In the genomic region with DNA sequence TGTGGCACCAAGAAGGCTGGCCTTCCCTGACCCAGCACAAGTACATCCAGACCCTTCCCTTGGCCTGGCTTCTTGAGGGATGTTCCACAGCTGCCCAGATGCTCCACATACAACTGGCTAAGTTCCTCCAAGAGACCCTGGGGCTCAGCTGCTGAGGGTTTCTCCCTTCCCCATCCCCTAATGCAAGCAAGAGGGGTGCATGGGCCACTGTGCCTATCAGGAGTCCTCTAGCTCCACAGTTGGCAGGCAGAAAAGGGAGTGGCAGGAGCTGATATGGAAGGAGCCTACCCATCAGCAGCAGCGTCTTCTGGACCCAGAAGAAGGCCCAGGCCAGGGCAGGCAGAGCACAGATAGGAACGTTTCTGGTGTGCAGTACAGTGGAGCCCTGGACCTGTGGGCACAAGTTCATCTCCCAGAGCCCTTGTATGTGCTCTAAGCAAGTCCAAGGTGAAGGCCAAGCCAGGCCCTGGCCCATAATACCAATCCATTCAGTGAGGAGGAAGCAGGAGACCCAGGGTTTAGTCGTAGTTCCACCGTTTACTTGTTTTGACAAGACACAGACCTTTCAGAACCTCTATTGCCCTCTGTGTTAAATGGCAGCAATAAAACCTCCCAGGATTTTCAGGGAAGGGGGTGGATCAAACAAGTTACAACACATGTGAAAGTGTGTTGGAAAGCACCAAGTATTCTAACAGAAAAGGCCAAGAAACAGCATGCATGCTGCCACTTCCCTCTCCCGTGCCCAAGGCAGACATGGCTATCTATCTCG, we compare ENCODE assay signal across 11 cellular contexts. TPM values are rescaled to one million over a fixed set of nuclear protein-coding genes. Genes with fewer than 3 reads are reported as not detected.
DNase-seq lines count a peak whose midpoint lies in the region; ATAC-seq lines count a peak whose summit lies in the region.
"Had no signal": no experiment of that assay in that cellular context is flagged by ENCODE, and none has a peak within 500 bp of the region (broad histone marks: within the 10 kb centered on the region; RNA-seq: fewer than 3 reads in every experiment).

No MANE protein-coding gene starts in this region.

- peak overlapping the region in 1 of 2 donors; percentile 6 for H3K4me3 ChIP-seq in duodenal mucosa (ENCODE audit: low read depth in 1 of 2, low read length in 2 of 2)

- no peaks in the 10 kb centered on the region for H3K27me3 Mint-ChIP-seq in stimulated activated naive CD8-positive, alpha-beta T cell treated with anti-CD3 and anti-CD28 coated beads, Interleukin-15, Interleukin-2, amounts not matched to agents 100 ng/mL and 50 ng/mL, for 24 hours
- H3K27me3 Mint-ChIP-seq in naive B cell, result no peaks in the 10 kb centered on the region

- ATAC-seq in stimulated activated naive CD8-positive, alpha-beta T cell treated with anti-CD3 and anti-CD28 coated beads, Interleukin-15, Interleukin-2, amounts not matched to agents 100 U/mL and 50 U/mL, for 24 hours, result no peak
- no peak for ATAC-seq in naive B cell (ENCODE audit: low read depth in 2 of 2)
- no peak for ATAC-seq in GM19467 (IDR thresholded peaks at IDR 0.05; ENCODE audit: unreplicated experiment)
- ATAC-seq in HG03457 (IDR thresholded peaks at IDR 0.05; ENCODE audit: unreplicated experiment), result no peak

- H3K4me1 ChIP-seq in duodenal mucosa (ENCODE audit: control insufficient read depth in 1 of 2, insufficient read depth in 2 of 2, low read length in 2 of 2), result peaks cover 70 to 73% of the 10 kb centered on the region in 2 donors

- H3K36me3 Mint-ChIP-seq in stimulated activated naive CD8-positive, alpha-beta T cell treated with anti-CD3 and anti-CD28 coated beads, Interleukin-15, Interleukin-2, amounts not matched to agents 100 ng/mL and 50 ng/mL, for 24 hours (ENCODE audit: low read depth), result peaks cover 38% of the 10 kb centered on the region
- peaks cover 0 to 7% of the 10 kb centered on the region in 2 donors for H3K36me3 Mint-ChIP-seq in naive B cell

- peak overlapping the region; percentile 31 to 32 for H3K9ac ChIP-seq in duodenal mucosa (ENCODE audit: low read depth in 1 of 2, low read length in 2 of 2)

- no peaks in the 10 kb centered on the region for H3K9me3 ChIP-seq in duodenal mucosa (ENCODE audit: control insufficient read depth in 1 of 2, low read length in 2 of 2)

- H3K27me3 ChIP-seq in duodenal mucosa (ENCODE audit: control insufficient read depth in 1 of 2, insufficient read depth in 2 of 2, low read length in 2 of 2), result no peaks in the 10 kb centered on the region

- H3K36me3 ChIP-seq in duodenal mucosa (ENCODE audit: control insufficient read depth in 1 of 2, insufficient read depth in 2 of 2, low read length in 2 of 2), result peaks cover 13 to 26% of the 10 kb centered on the region in 2 donors

- H3K27ac Mint-ChIP-seq in stimulated activated naive CD8-positive, alpha-beta T cell treated with anti-CD3 and anti-CD28 coated beads, Interleukin-15, Interleukin-2, amounts not matched to agents 100 ng/mL and 50 ng/mL, for 24 hours, result peak overlapping the region; percentile 97
- peak overlapping the region; percentile 38 to 99 (median 94) for H3K27ac Mint-ChIP-seq in naive B cell

- peak overlapping the region; percentile 8 for H3K4me3 Mint-ChIP-seq in stimulated activated naive CD8-positive, alpha-beta T cell treated with anti-CD3 and anti-CD28 coated beads, Interleukin-15, Interleukin-2, amounts not matched to agents 100 ng/mL and 50 ng/mL, for 24 hours
- peak overlapping the region in 7 of 8 donors; percentile 47 to 90 (median 76) for H3K4me3 Mint-ChIP-seq in naive B cell

- no peaks in the 10 kb centered on the region for H3K9me3 Mint-ChIP-seq in stimulated activated naive CD8-positive, alpha-beta T cell treated with anti-CD3 and anti-CD28 coated beads, Interleukin-15, Interleukin-2, amounts not matched to agents 100 ng/mL and 50 ng/mL, for 24 hours
- H3K9me3 Mint-ChIP-seq in naive B cell, result peaks cover 0 to 2% (median 0%) of the 10 kb centered on the region in 7 donors

- no peak for DNase-seq in stimulated activated naive CD8-positive, alpha-beta T cell treated with anti-CD3 and anti-CD28 coated beads, Interleukin-15, Interleukin-2, amounts not matched to agents 100 U/mL and 50 U/mL, for 24 hours
- DNase-seq in naive B cell (no peak), NCI-H1105 treated with DMSO at 0.1 percent for 48 hours (lab: John Stamatoyannopoulos, UW) (no peak)
- no peak for DNase-seq in stimulated activated CD4-positive, alpha-beta T cell treated with anti-CD3 and anti-CD28 coated beads, Interleukin-12 subunit alpha, Interleukin-12 subunit beta, amount 100 ng/mL, for 4 hours
- DNase-seq: activated CD4-positive, alpha-beta T cell treated with anti-CD3 and anti-CD28 coated beads for 4 hours; effector CD4-positive, alpha-beta T cell; NCI-H187 treated with DMSO at 0.1 percent for 48 hours had no signal

- peaks cover 96% of the 10 kb centered on the region for H3K4me1 Mint-ChIP-seq in stimulated activated naive CD8-positive, alpha-beta T cell treated with anti-CD3 and anti-CD28 coated beads, Interleukin-15, Interleukin-2, amounts not matched to agents 100 ng/mL and 50 ng/mL, for 24 hours (ENCODE audit: low read depth)
- H3K4me1 Mint-ChIP-seq in naive B cell, result peaks cover 65 to 79% (median 76%) of the 10 kb centered on the region in 3 donors

- peak overlapping the region; percentile 83 for H3K27ac ChIP-seq in duodenal mucosa (ENCODE audit: low read depth, low read length)

RNA-seq across cellular contexts. Expression of a gene that starts 26.1 kb away (rescaled TPM):
- polyA plus RNA-seq in naive B cell (ENCODE audit: low read depth in 6 of 6), result 10 to 100 TPM; 59.8 to 84.3 (median 64.0) TPM

RNA-seq across cellular contexts. Expression of a gene that starts 27.6 kb away (rescaled TPM):
- not detected for polyA plus RNA-seq in naive B cell (ENCODE audit: low read depth in 6 of 6)
